Comparison of ENCODE assay signal across 8 cellular contexts in the genomic region with DNA sequence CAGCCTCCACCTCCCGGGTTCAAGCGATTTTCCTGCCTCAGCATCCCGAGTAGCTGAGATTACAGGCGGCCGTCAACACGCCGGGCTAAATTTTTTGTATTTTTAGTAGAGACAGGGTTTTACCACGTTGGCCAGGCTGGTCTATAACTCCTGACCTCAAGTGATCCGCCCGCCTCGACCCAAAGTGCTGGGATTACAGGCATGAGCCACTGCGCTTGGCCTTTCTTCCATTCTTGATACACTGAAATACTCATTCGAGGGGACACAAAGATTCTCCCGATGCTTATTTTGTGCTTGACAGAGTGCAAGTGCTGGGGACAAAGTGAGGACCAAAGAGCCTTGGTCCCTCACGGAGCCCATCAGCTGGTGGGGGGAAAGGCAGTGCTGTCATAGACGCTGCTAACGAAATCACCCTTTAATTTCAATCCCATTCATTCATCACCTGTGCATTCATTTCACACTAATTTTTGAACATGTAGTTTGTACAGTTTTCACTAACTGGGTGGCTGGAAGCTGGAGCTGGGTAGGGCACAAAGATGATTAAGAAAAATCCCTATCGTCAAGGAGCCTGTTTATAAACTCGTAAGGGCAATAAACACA. TPM values are rescaled to one million over a fixed set of nuclear protein-coding genes. Genes with fewer than 3 reads are reported as not detected.
DNase-seq lines count a peak whose midpoint lies in the region; ATAC-seq and TF ChIP-seq lines count a peak whose summit lies in the region.

No MANE protein-coding gene starts in this region.

- no peak for ATAC-seq in CD4-positive, CD25-positive, alpha-beta regulatory T cell (ENCODE audit: low read depth in 2 of 2)
- no peak for ATAC-seq in HG02840 (IDR thresholded peaks at IDR 0.05; ENCODE audit: low FRiP score, unreplicated experiment)
- ATAC-seq in HG03039 (IDR thresholded peaks at IDR 0.05; ENCODE audit: unreplicated experiment) = no peak

- peak overlapping the region; percentile 89 to 99 (median 94) for H3K4me3 Mint-ChIP-seq in CD4-positive, CD25-positive, alpha-beta regulatory T cell
- H3K4me3 Mint-ChIP-seq in neural crest cell = peak overlapping the region; percentile 85

- no peak for TF ChIP-seq CTCF in neural crest cell (conservative IDR thresholded peaks at IDR 0.05)

- H3K9me3 Mint-ChIP-seq in CD4-positive, CD25-positive, alpha-beta regulatory T cell = no peaks in the 10 kb centered on the region
- H3K9me3 Mint-ChIP-seq in neural crest cell = no peaks in the 10 kb centered on the region

- H3K4me1 Mint-ChIP-seq in CD4-positive, CD25-positive, alpha-beta regulatory T cell = peaks cover 23 to 49% (median 35%) of the 10 kb centered on the region in 4 donors
- H3K4me1 Mint-ChIP-seq in neural crest cell = peaks cover 25% of the 10 kb centered on the region

- DNase-seq in CD4-positive, CD25-positive, alpha-beta regulatory T cell = no peak
- DNase-seq in MG63 (peak; percentile 2), neural crest cell (ENCODE audit: low read depth, low spot score) (no peak), NCI-H510A treated with DMSO at 0.1 percent for 48 hours (lab: John Stamatoyannopoulos, UW) (no peak), foreskin melanocyte (no peak)

- H3K27ac Mint-ChIP-seq in CD4-positive, CD25-positive, alpha-beta regulatory T cell = peak overlapping the region in 1 of 3 donors; percentile 89
- no peak overlapping the region for H3K27ac Mint-ChIP-seq in neural crest cell (ENCODE audit: unreplicated experiment)

- WGBS in ectodermal cell, 2 experiments = 56 to 62% methylated on average over 19 of the region's 19 CpGs

- no peaks in the 10 kb centered on the region for H3K27me3 ChIP-seq in CD4-positive, CD25-positive, alpha-beta regulatory T cell (ENCODE audit: control insufficient read depth, insufficient read depth, low read length)
- H3K27me3 ChIP-seq in MG63 = no peaks in the 10 kb centered on the region
- peaks cover 28% of the 10 kb centered on the region for H3K27me3 ChIP-seq in ectodermal cell (ENCODE audit: control insufficient read depth, insufficient read depth, low read length, poor library complexity, severe bottlenecking)

- no peaks in the 10 kb centered on the region for H3K36me3 ChIP-seq in CD4-positive, CD25-positive, alpha-beta regulatory T cell (ENCODE audit: control insufficient read depth, insufficient read depth, low read length)
- H3K36me3 ChIP-seq in MG63 (no peaks in the 10 kb centered on the region; the same call in 1 of the 2 replicates), ectodermal cell (ENCODE audit: control insufficient read depth, insufficient read depth, low read length) (no peaks in the 10 kb centered on the region)

- no peaks in the 10 kb centered on the region for H3K9me3 ChIP-seq in CD4-positive, CD25-positive, alpha-beta regulatory T cell (ENCODE audit: control insufficient read depth in 2 of 2, low read length in 2 of 2)
- no peaks in the 10 kb centered on the region for H3K9me3 ChIP-seq in MG63
- no peaks in the 10 kb centered on the region for H3K9me3 ChIP-seq in ectodermal cell (ENCODE audit: control insufficient read depth, low read length)

- peaks cover 32% of the 10 kb centered on the region for H3K4me1 ChIP-seq in CD4-positive, CD25-positive, alpha-beta regulatory T cell (ENCODE audit: control insufficient read depth, insufficient read depth, low read length, poor library complexity, severe bottlenecking)
- no peaks in the 10 kb centered on the region for H3K4me1 ChIP-seq in ectodermal cell (ENCODE audit: control insufficient read depth, insufficient read depth, low read length)

- no peak overlapping the region for H3K27ac ChIP-seq in CD4-positive, CD25-positive, alpha-beta regulatory T cell (ENCODE audit: insufficient read depth, low read length, poor library complexity, severe bottlenecking)
- no peak overlapping the region for H3K27ac ChIP-seq in ectodermal cell (ENCODE audit: insufficient read depth, low read depth, low read length, poor library complexity, severe bottlenecking)

- H3K4me3 ChIP-seq in CD4-positive, CD25-positive, alpha-beta regulatory T cell (ENCODE audit: low read depth, low read length) = peak overlapping the region; percentile 33
- H3K4me3 ChIP-seq in MG63 = peak overlapping the region; percentile 79
- peak overlapping the region; percentile 82 for H3K4me3 ChIP-seq in ectodermal cell (ENCODE audit: insufficient read depth, low read depth, low read length)

- peaks cover 4% of the 10 kb centered on the region for H3K36me3 Mint-ChIP-seq in CD4-positive, CD25-positive, alpha-beta regulatory T cell
- H3K36me3 Mint-ChIP-seq in neural crest cell (ENCODE audit: low read depth) = no peaks in the 10 kb centered on the region

- peaks cover 35% of the 10 kb centered on the region for H3K27me3 Mint-ChIP-seq in CD4-positive, CD25-positive, alpha-beta regulatory T cell
- peaks cover 42% of the 10 kb centered on the region for H3K27me3 Mint-ChIP-seq in neural crest cell (ENCODE audit: low read depth)

RNA-seq across cellular contexts. Expression of a gene that starts 0.6 kb away (rescaled TPM):
- 80.6 TPM for total RNA-seq in CD4-positive, CD25-positive, alpha-beta regulatory T cell
- polyA plus RNA-seq in CD4-positive, CD25-positive, alpha-beta regulatory T cell = 10 to 100 TPM; 17.5 to 34.0 (median 18.0) TPM
- 6.6 and 7.7 TPM in 2 replicates for total RNA-seq in MG63 (2014; rRNA removed; shearing (Covaris generic); ENCODE audit: low replicate concordance)
- 56.8 TPM for polyA plus RNA-seq in ectodermal cell (2013, experiment 1 of 4)
- polyA plus RNA-seq in ectodermal cell (2013, experiment 2 of 4) = 55.5 TPM
- 38.8 TPM for polyA plus RNA-seq in ectodermal cell (2013, experiment 3 of 4)
- polyA plus RNA-seq in ectodermal cell (2013, experiment 4 of 4) = 44.2 TPM
- 37.6 and 42.1 TPM in 2 replicates for total RNA-seq in neural crest cell
